ENCODE assay signal across 14 cellular contexts in the genomic region with DNA sequence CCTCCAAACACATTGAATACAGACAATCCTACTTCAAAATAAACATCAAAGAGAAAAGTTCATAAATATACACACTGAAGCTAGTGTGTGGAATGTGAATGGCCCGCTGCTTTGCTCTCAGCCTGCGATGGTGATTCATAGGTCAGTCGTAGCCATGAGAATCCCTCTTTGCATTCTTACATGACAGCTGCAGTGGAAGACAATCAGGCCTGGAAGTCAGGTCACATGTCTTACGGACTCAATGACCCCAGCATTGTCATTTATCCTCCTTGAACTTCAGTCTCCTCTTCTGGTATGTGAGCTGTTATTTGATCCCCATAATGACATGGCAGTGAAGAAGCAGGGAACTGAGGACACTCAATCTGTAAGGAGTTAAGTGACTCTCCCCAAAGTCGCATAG.
DNase-seq lines count a peak whose midpoint lies in the region; FAIRE-seq and TF ChIP-seq lines count a peak whose summit lies in the region.
"Had no signal": no experiment of that assay in that cellular context is flagged by ENCODE, and none has a peak within 500 bp of the region (broad histone marks: within the 10 kb centered on the region; RNA-seq: fewer than 3 reads in every experiment).

No MANE protein-coding gene starts in this region.

- TF ChIP-seq CTCF in cardiac muscle cell (IDR thresholded peaks at IDR 0.05; ENCODE audit: low read depth, low read length) (no peak), smooth muscle cell (IDR thresholded peaks at IDR 0.05; ENCODE audit: borderline replicate concordance, insufficient read depth, poor library complexity, severe bottlenecking) (no peak), colonic mucosa (IDR thresholded peaks at IDR 0.05) (no peak), kidney (IDR thresholded peaks at IDR 0.05; ENCODE audit: borderline replicate concordance, extremely low read depth, insufficient read depth) (no peak)

- peak; percentile 39 to 53 for DNase-seq in cardiac muscle cell (ENCODE audit: low read depth in 1 of 2, low spot score in 1 of 2)
- no peak for DNase-seq in cardiac septum (ENCODE audit: low spot score)
- peak; percentile 75 for DNase-seq in astrocyte of the hippocampus (ENCODE audit: low read depth, low spot score)
- peak; percentile 18 for DNase-seq in iPS DF 6.9 (ENCODE audit: low read depth, low spot score)
- DNase-seq in smooth muscle cell (lab: John Stamatoyannopoulos, UW; ENCODE audit: unreplicated experiment): no peak
- DNase-seq in colonic mucosa: no peak
- no peak for DNase-seq in NCI-H748 treated with DMSO at 0.1 percent for 48 hours (lab: John Stamatoyannopoulos, UW)
- DNase-seq in kidney: no peak
- DNase-seq: activated T-cell treated with anti-CD3 and anti-CD28 coated beads, Interleukin-2, amount 50 U/mL, for 48 hours; effector memory CD4-positive, alpha-beta T cell; heart left ventricle; KG1; lower lobe of right lung; stimulated activated CD8-positive, alpha-beta memory T cell treated with anti-CD3 and anti-CD28 coated beads, Interleukin-4, amount 100 ng/mL, for 48 hours had no signal

- WGBS in iPS DF 6.9 (ENCODE audit: insufficient coverage, insufficient read length): no CpG with 5 or more reads among the region's 5 CpGs
- WGBS in smooth muscle cell (ENCODE audit: low lambda C conversion rate): 13% methylated on average over 5 of the region's 5 CpGs

- no peak overlapping the region for H3K9ac ChIP-seq in smooth muscle cell (ENCODE audit: low read depth)
- H3K9ac ChIP-seq in colonic mucosa (ENCODE audit: low read depth in 2 of 2, low read length in 2 of 2): no peak overlapping the region
- no peak overlapping the region for H3K9ac ChIP-seq in kidney (ENCODE audit: low read length in 2 of 2)

- H3K27ac ChIP-seq in cardiac muscle cell: peak overlapping the region; percentile 18
- no peak overlapping the region for H3K27ac ChIP-seq in iPS DF 6.9 (ENCODE audit: low read length)
- peak overlapping the region; percentile 61 for H3K27ac ChIP-seq in smooth muscle cell (ENCODE audit: low read depth)
- no peak overlapping the region for H3K27ac ChIP-seq in colonic mucosa
- H3K27ac ChIP-seq in kidney (ENCODE audit: low read depth in 2 of 2, low read length in 2 of 2): no peak overlapping the region
- H3K27ac ChIP-seq: heart left ventricle, lower lobe of right lung had no signal

- FAIRE-seq in kidney (lab: Jason Lieb, UNC): no peak

- peaks cover 2% of the 10 kb centered on the region for H3F3A ChIP-seq in smooth muscle cell (ENCODE audit: low read depth)

- H3K4me3 ChIP-seq in cardiac muscle cell: no peak overlapping the region
- no peak overlapping the region for H3K4me3 ChIP-seq in iPS DF 6.9 (ENCODE audit: low read length)
- H3K4me3 ChIP-seq in smooth muscle cell: no peak overlapping the region
- H3K4me3 ChIP-seq in colonic mucosa: no peak overlapping the region
- no peak overlapping the region for H3K4me3 ChIP-seq in kidney (ENCODE audit: low read length in 2 of 2)
- H3K4me3 ChIP-seq: heart left ventricle, lower lobe of right lung had no signal

- intact Hi-C loops in cardiac septum (cut with DNase I) (no loop called here), colonic mucosa (cut with DNase I) (no loop called here), kidney (cut with DNase I) (no loop called here)

- no peaks in the 10 kb centered on the region for H4K20me1 ChIP-seq in smooth muscle cell (ENCODE audit: low read depth)

- H3K36me3 ChIP-seq in cardiac muscle cell (no peaks in the 10 kb centered on the region), iPS DF 6.9 (ENCODE audit: control insufficient read depth, insufficient read depth, low read length) (no peaks in the 10 kb centered on the region), smooth muscle cell (ENCODE audit: low read depth) (no peaks in the 10 kb centered on the region), colonic mucosa (no peaks in the 10 kb centered on the region), kidney (ENCODE audit: control insufficient read depth in 1 of 2, insufficient read depth in 2 of 2, low read length in 2 of 2) (no peaks in the 10 kb centered on the region)
- H3K36me3 ChIP-seq: heart left ventricle, lower lobe of right lung had no signal

- no peaks in the 10 kb centered on the region for H3K9me3 ChIP-seq in cardiac muscle cell (ENCODE audit: low read depth)
- no peaks in the 10 kb centered on the region for H3K9me3 ChIP-seq in iPS DF 6.9 (ENCODE audit: control insufficient read depth, insufficient read depth, low read length)
- H3K9me3 ChIP-seq in smooth muscle cell (replicated peaks; ENCODE audit: low read depth): no peaks in the 10 kb centered on the region
- H3K9me3 ChIP-seq in colonic mucosa: no peaks in the 10 kb centered on the region
- no peaks in the 10 kb centered on the region for H3K9me3 ChIP-seq in kidney (ENCODE audit: control insufficient read depth in 1 of 2, low read length in 2 of 2)
- H3K9me3 ChIP-seq: heart left ventricle, lower lobe of right lung had no signal

- H3K4me1 ChIP-seq in cardiac muscle cell (ENCODE audit: low read depth) (no peaks in the 10 kb centered on the region), iPS DF 6.9 (ENCODE audit: control insufficient read depth, insufficient read depth, low read length) (no peaks in the 10 kb centered on the region), smooth muscle cell (ENCODE audit: low read depth) (no peaks in the 10 kb centered on the region), colonic mucosa (no peaks in the 10 kb centered on the region), kidney (ENCODE audit: control insufficient read depth in 1 of 2, insufficient read depth in 1 of 2, low read depth in 1 of 2, low read length in 2 of 2) (no peaks in the 10 kb centered on the region)
- H3K4me1 ChIP-seq: heart left ventricle, lower lobe of right lung had no signal

- H3K4me2 ChIP-seq in smooth muscle cell: no peak overlapping the region

- no peaks in the 10 kb centered on the region for H3K79me2 ChIP-seq in smooth muscle cell (ENCODE audit: low read depth)

- H2AFZ ChIP-seq in smooth muscle cell (ENCODE audit: low read depth): no peak overlapping the region

- no peaks in the 10 kb centered on the region for H3K27me3 ChIP-seq in cardiac muscle cell
- no peaks in the 10 kb centered on the region for H3K27me3 ChIP-seq in iPS DF 6.9 (ENCODE audit: control insufficient read depth, insufficient read depth, low read length)
- H3K27me3 ChIP-seq in smooth muscle cell (ENCODE audit: low read depth): no peaks in the 10 kb centered on the region
- H3K27me3 ChIP-seq in colonic mucosa: no peaks in the 10 kb centered on the region
- H3K27me3 ChIP-seq: heart left ventricle had no signal

Comparison
In these comparisons a context has a peak if more than half of its experiments do, and no peak if none do; other contexts are left out.
1. DNase-seq: peak in cardiac muscle cell (2 of 2), astrocyte of the hippocampus (single experiment) and iPS DF 6.9 (single experiment); none in cardiac septum (single experiment), smooth muscle cell (single experiment), colonic mucosa (single experiment), NCI-H748 treated with DMSO at 0.1 percent for 48 hours (single experiment) and kidney (single experiment).
2. H3K27ac ChIP-seq: peak in cardiac muscle cell (single experiment) and smooth muscle cell (single experiment); none in iPS DF 6.9 (single experiment), colonic mucosa (single experiment) and kidney (0 of 2).